14 cellular contexts compared by ENCODE assay signal in genomic region chr5:16855475-16855874, GRCh38.
DNase-seq lines count a peak whose midpoint lies in the region; ATAC-seq lines count a peak whose summit lies in the region.
"Had no signal": no experiment of that assay in that cellular context is flagged by ENCODE, and none has a peak within 500 bp of the region (broad histone marks: within the 10 kb centered on the region; RNA-seq: fewer than 3 reads in every experiment).

No MANE protein-coding gene starts in this region.

- peak in 2 of 3 experiments; percentile 24 to 61 for DNase-seq in NCI-H1417 (lab: John Stamatoyannopoulos, UW)
- no peak for DNase-seq in NCI-H1417 treated with DMSO at 0.1 percent for 48 hours (lab: John Stamatoyannopoulos, UW)
- peak; percentile 10 to 32 for DNase-seq in SJCRH30
- peak; percentile 62 for DNase-seq in foreskin melanocyte
- DNase-seq in midbrain (lab: John Stamatoyannopoulos, UW): no peak
- no peak for DNase-seq in stimulated activated CD4-positive, alpha-beta T cell treated with anti-CD3 and anti-CD28 coated beads, Interleukin-4, amount 100 ng/mL, for 4 hours
- DNase-seq: activated naive CD8-positive, alpha-beta T cell treated with anti-CD3 and anti-CD28 coated beads, Interleukin-2, amount 10 ng/mL, durations not matched to agents 7 days and 5 days; foreskin keratinocyte; KG1; naive B cell; OCI-M1; transverse colon had no signal

- no peak overlapping the region for H3K27ac ChIP-seq in SJCRH30
- peak overlapping the region; percentile 24 for H3K27ac ChIP-seq in stomach smooth muscle (ENCODE audit: low read length)

- H3K4me3 ChIP-seq in SJCRH30: no peak overlapping the region
- H3K4me3 ChIP-seq in stomach smooth muscle (ENCODE audit: low read length in 2 of 2): peak overlapping the region; percentile 22 to 26
- H3K4me3 ChIP-seq: transverse colon had no signal

- no peak for ATAC-seq in HG02678 (IDR thresholded peaks at IDR 0.05; ENCODE audit: unreplicated experiment)

- no peaks in the 10 kb centered on the region for H3K4me1 ChIP-seq in SJCRH30
- H3K4me1 ChIP-seq in stomach smooth muscle (ENCODE audit: control insufficient read depth, insufficient read depth, low read length): no peaks in the 10 kb centered on the region

- H3K27me3 ChIP-seq in SJCRH30 (no peaks in the 10 kb centered on the region), stomach smooth muscle (ENCODE audit: control insufficient read depth in 1 of 2, insufficient read depth in 2 of 2, low read length in 2 of 2) (no peaks in the 10 kb centered on the region)
- H3K27me3 ChIP-seq: foreskin keratinocyte, transverse colon had no signal

- no peak overlapping the region for H3K9ac ChIP-seq in stomach smooth muscle (ENCODE audit: low read length in 2 of 2)

- H3K9me3 ChIP-seq in SJCRH30 (replicated peaks) (no peaks in the 10 kb centered on the region), stomach smooth muscle (ENCODE audit: control insufficient read depth in 2 of 2, low read length in 2 of 2) (peaks cover 4% of the 10 kb centered on the region in 2 donors)
- H3K9me3 ChIP-seq: transverse colon had no signal

- H3K36me3 ChIP-seq in SJCRH30 (no peaks in the 10 kb centered on the region), stomach smooth muscle (ENCODE audit: control insufficient read depth in 2 of 2, insufficient read depth in 2 of 2, low read length in 2 of 2) (no peaks in the 10 kb centered on the region)
- H3K36me3 ChIP-seq: transverse colon had no signal

Comparison
In these comparisons a context has a peak if more than half of its experiments do, and no peak if none do; other contexts are left out.
1. DNase-seq: peak in NCI-H1417 (2 of 3), SJCRH30 (2 of 2) and foreskin melanocyte (single experiment); none in NCI-H1417 treated with DMSO at 0.1 percent for 48 hours (single experiment), midbrain (single experiment) and stimulated activated CD4-positive, alpha-beta T cell treated with anti-CD3 and anti-CD28 coated beads, Interleukin-4, amount 100 ng/mL, for 4 hours (0 of 2).